10 cellular contexts compared by ENCODE assay signal in the genomic region with DNA sequence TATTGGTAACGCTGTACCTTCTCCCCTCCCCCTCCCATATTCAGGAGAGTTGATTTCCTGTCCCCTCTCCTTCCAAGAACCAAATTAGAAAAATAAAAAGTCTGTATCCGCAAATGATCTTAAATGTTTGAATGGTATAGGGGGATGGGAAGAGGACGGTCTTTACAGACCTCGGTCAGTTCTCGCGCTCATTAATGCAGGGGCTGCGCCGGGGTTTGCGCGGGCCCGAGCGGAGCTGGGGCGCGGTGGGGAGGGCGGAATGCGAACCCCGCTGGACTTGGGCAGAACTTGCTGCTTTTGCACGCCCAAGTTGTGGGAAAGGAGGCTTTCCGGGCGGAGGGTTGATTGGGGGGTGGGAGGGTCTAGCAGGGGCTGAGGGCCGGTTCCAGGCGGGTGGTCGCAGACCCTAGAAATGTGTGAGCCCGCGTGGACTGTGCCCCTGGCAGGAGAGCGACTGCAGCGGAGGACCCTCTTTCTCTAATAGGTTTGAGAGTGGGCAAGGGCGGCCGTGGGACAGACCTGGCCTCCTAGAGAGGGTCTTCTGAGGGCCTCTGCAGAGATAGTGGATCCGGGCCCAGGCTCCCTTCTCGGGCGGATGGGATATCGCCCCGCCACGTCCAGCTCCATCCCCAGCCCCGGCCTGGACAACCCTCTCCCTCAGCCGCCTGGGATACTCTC. TPM values are rescaled to one million over a fixed set of nuclear protein-coding genes. Genes with fewer than 3 reads are reported as not detected.
A peak's percentile ranks its signal among the peaks of the same experiment; 100 is the strongest.
DNase-seq lines count a peak whose midpoint lies in the region; ATAC-seq, FAIRE-seq and TF ChIP-seq lines count a peak whose summit lies in the region.
"Had no signal": no experiment of that assay in that cellular context is flagged by ENCODE, and none has a peak within 500 bp of the region (broad histone marks: within the 10 kb centered on the region; RNA-seq: fewer than 3 reads in every experiment).

No MANE protein-coding gene starts in this region.

- H3K9ac ChIP-seq in liver (ENCODE audit: low read depth in 1 of 2, low read length in 2 of 2) (peak overlapping the region; percentile 27 to 33), HepG2 (ENCODE audit: insufficient read depth, low read depth, low read length) (no peak overlapping the region)

- WGBS in liver: 59% methylated on average over 37 of the region's 37 CpGs
- WGBS in HepG2 (ENCODE audit: low lambda C conversion rate): 98% methylated on average over 33 of the region's 37 CpGs
- 62 to 65% methylated on average over 37 of the region's 37 CpGs for WGBS in aorta, 2 donors

- TF ChIP-seq EP300 in HepG2 (IDR thresholded peaks at IDR 0.05; ENCODE audit: low read depth in 2 of 2, low read length in 2 of 2) (no peak), HepG2 (CRISPR knock-in tag; IDR thresholded peaks at IDR 0.05; ENCODE audit: borderline replicate concordance) (no peak)

- peaks cover 58% of the 10 kb centered on the region for H3K36me3 Mint-ChIP-seq in nephron progenitor cell (ENCODE audit: low read depth)

- ATAC-seq in HepG2 (no peak), aorta (ENCODE audit: low FRiP score) (peak; percentile 36), HG03139 (IDR thresholded peaks at IDR 0.05; ENCODE audit: unreplicated experiment) (no peak)

- peaks cover under 1% of the 10 kb centered on the region; the same call in 1 of the 2 replicates for H4K20me1 ChIP-seq in HepG2 (ENCODE audit: insufficient read depth, low read length)

- H3K27ac ChIP-seq in liver (ENCODE audit: low read depth in 1 of 2, low read length in 2 of 2) (peak overlapping the region; percentile 53 to 73), HepG2 (ENCODE audit: extremely low read length, insufficient read depth, low read length) (no peak overlapping the region), aorta (ENCODE audit: low read depth in 1 of 2, low read length in 2 of 2) (peak overlapping the region in 1 of 2 donors; percentile 7)

- POLR2A ChIA-PET in HepG2 (lab: Yijun Ruan, JAX): no interaction called here

- H3K4me1 ChIP-seq in liver (ENCODE audit: control insufficient read depth in 4 of 4, insufficient read depth in 4 of 4, low read length in 3 of 4): peaks cover 7 to 37% (median 19%) of the 10 kb centered on the region in 4 donors
- peaks cover 43% of the 10 kb centered on the region for H3K4me1 ChIP-seq in HepG2 (ENCODE audit: insufficient read depth, low read length)
- H3K4me1 ChIP-seq in aorta (ENCODE audit: control insufficient read depth in 1 of 2, insufficient read depth in 2 of 2, low read length in 2 of 2): no peaks in the 10 kb centered on the region

- DNase-seq in HepG2 (ENCODE audit: low spot score): no peak
- DNase-seq in fibroblast of villous mesenchyme (ENCODE audit: low read depth): no peak
- peak; percentile 50 for DNase-seq in nephron progenitor cell
- DNase-seq in aorta: peak in 1 of 2 donors; percentile 77
- DNase-seq in NCI-H2029 (lab: John Stamatoyannopoulos, UW): no peak
- no peak for DNase-seq in SW480 (ENCODE audit: low spot score)
- DNase-seq: activated CD4-positive, CD25-positive, alpha-beta regulatory T cell had no signal

- H3K36me3 ChIP-seq in liver (ENCODE audit: control insufficient read depth in 4 of 4, insufficient read depth in 3 of 4, low read depth in 1 of 4, low read length in 3 of 4) (no peaks in the 10 kb centered on the region), HepG2 (replicated peaks in 1 of 2; ENCODE audit: control insufficient read depth in 1 of 2, insufficient read depth in 2 of 2, low read length in 2 of 2) (peaks cover 1 to 5% of the 10 kb centered on the region in 2 experiments; a peak in 3 of 5 replicates), aorta (ENCODE audit: control insufficient read depth in 1 of 2, insufficient read depth in 2 of 2, low read length in 1 of 2) (peaks cover 0 to 2% of the 10 kb centered on the region in 2 donors)

- peak overlapping the region; percentile 94 for H3K27ac Mint-ChIP-seq in nephron progenitor cell
- H3K27ac Mint-ChIP-seq: CD14-positive monocyte had no signal

- TF ChIP-seq RAD21 in liver (IDR thresholded peaks at IDR 0.05) (no peak), HepG2 (CRISPR knock-in tag; IDR thresholded peaks at IDR 0.05) (no peak)

- peaks cover 48% of the 10 kb centered on the region for H3K79me2 ChIP-seq in HepG2 (ENCODE audit: insufficient read depth, low read length)

- TF ChIP-seq CTCF in liver (IDR thresholded peaks at IDR 0.05; ENCODE audit: low read depth, low read length, missing input control) (no peak), HepG2 (CRISPR knock-in tag; IDR thresholded peaks at IDR 0.05) (no peak), fibroblast of villous mesenchyme (IDR thresholded peaks at IDR 0.05; ENCODE audit: insufficient read depth, low read depth, low read length) (no peak), nephron progenitor cell (IDR thresholded peaks at IDR 0.05) (no peak)

- no peak overlapping the region for H3K4me2 ChIP-seq in HepG2 (ENCODE audit: low read depth, low read length)

- peak overlapping the region; percentile 97 for H3K4me3 Mint-ChIP-seq in nephron progenitor cell

- CTCF ChIA-PET in HepG2 (lab: Yijun Ruan, JAX; ENCODE audit: low intra/inter-chr PET ratio, low total read pairs): no interaction called here

- peaks cover 10% of the 10 kb centered on the region for H3K27me3 Mint-ChIP-seq in nephron progenitor cell (ENCODE audit: low read depth, poor library complexity)

- TF ChIP-seq POLR2A in HepG2 (IDR thresholded peaks at IDR 0.05; ENCODE audit: insufficient read depth in 1 of 2, low read depth in 2 of 2, low read length in 2 of 2): no peak

- FAIRE-seq in HepG2 (lab: Jason Lieb, UNC): no peak

- H3K27me3 ChIP-seq in liver (ENCODE audit: control insufficient read depth in 4 of 4, insufficient read depth in 4 of 4, low read length in 3 of 4) (no peaks in the 10 kb centered on the region), HepG2 (ENCODE audit: control insufficient read depth in 1 of 2, insufficient read depth in 2 of 2, low read length in 2 of 2) (no peaks in the 10 kb centered on the region), aorta (ENCODE audit: control insufficient read depth in 1 of 2, insufficient read depth in 2 of 2, low read length in 1 of 2) (no peaks in the 10 kb centered on the region)

- H3K9me3 Mint-ChIP-seq in nephron progenitor cell: no peaks in the 10 kb centered on the region

- H3K4me3 ChIP-seq in liver (ENCODE audit: low read depth in 1 of 3, low read length in 3 of 3) (peak overlapping the region; percentile 30 to 81 (median 47)), HepG2 (replicated peaks in 1 of 3; ENCODE audit: insufficient read depth in 1 of 3, low read depth in 2 of 3, low read length in 3 of 3) (no peak overlapping the region), fibroblast of villous mesenchyme (ENCODE audit: low read depth, low read length) (peak overlapping the region; percentile 90), aorta (ENCODE audit: low read length in 2 of 2) (peak overlapping the region; percentile 70)

- in situ Hi-C loops in HepG2 (cut with HindIII; ENCODE audit: extremely low pct_ligation_motif_present, low pct_unique_long_range_greater_than_20kb): loop anchor here (10.0 to 25.0 kb wide), 4 partner anchors 579 to 1667 kb away; no protein-coding TSS in a partner anchor

- no peaks in the 10 kb centered on the region for H3K9me3 ChIP-seq in liver (ENCODE audit: control insufficient read depth in 4 of 4, low read length in 3 of 4)
- no peaks in the 10 kb centered on the region for H3K9me3 ChIP-seq in HepG2 (ENCODE audit: low read length)
- H3K9me3 ChIP-seq in aorta (ENCODE audit: control insufficient read depth, low read length): no peaks in the 10 kb centered on the region

- H3K4me1 Mint-ChIP-seq in nephron progenitor cell: peaks cover 92% of the 10 kb centered on the region

- intact Hi-C loops in HepG2 (cut with micrococcal nuclease; ENCODE audit: unreplicated experiment): no loop called here
- intact Hi-C loops in aorta (cut with DNase I): loop anchor here (5.0 to 10.0 kb wide), 7 partner anchors 893 to 1667 kb away; no protein-coding TSS in a partner anchor

- H2AFZ ChIP-seq in HepG2 (ENCODE audit: low read length): no peak overlapping the region

- BruUV-seq in HepG2 (replicated peaks; lab: Mats Ljungman, UMichigan): no TSS peak

TF ChIP-seq in liver, 16 proteins besides CTCF, POLR2A, EP300 and RAD21 (continues in another document):
- TF ChIP-seq JUND (IDR thresholded peaks at IDR 0.05) (no peak), TAF1 (conservative IDR thresholded peaks at IDR 0.05) (no peak)

TF ChIP-seq in HepG2, 621 proteins besides CTCF, POLR2A, EP300 and RAD21 (continues in another document):
- TF ChIP-seq SAP130 (CRISPR knock-in tag; IDR thresholded peaks at IDR 0.05; ENCODE audit: low read depth) (no peak), NCOA5 (CRISPR knock-in tag; IDR thresholded peaks at IDR 0.05) (no peak), SIX1 (CRISPR knock-in tag; IDR thresholded peaks at IDR 0.05; ENCODE audit: borderline replicate concordance) (no peak), MLLT10 (CRISPR knock-in tag; IDR thresholded peaks at IDR 0.05) (no peak), SATB2 (CRISPR knock-in tag; IDR thresholded peaks at IDR 0.05) (no peak)

RNA-seq across cellular contexts. Expression of a gene that starts 11.1 kb away (rescaled TPM):
- 1 to 10 TPM; 5.9 to 6.4 TPM for total RNA-seq in liver
- polyA plus RNA-seq in liver: 10 to 100 TPM; 12.0 to 22.4 TPM
- total RNA-seq in HepG2 (2016; rRNA removed; fragmentation: Illumina TruSeq; extraction: Trizol): 3.5 and 5.0 TPM in 2 replicates
- total RNA-seq in HepG2 (2016; cell fraction: cytosol; rRNA removed; fragmentation: Illumina TruSeq; extraction: Trizol; ENCODE audit: low read depth): 0.61 and 0.79 TPM in 2 replicates
- total RNA-seq in HepG2 (2016; cell fraction: insoluble cytoplasmic fraction; rRNA removed; fragmentation: Illumina TruSeq; extraction: Trizol): 3.8 and 4.3 TPM in 2 replicates
- total RNA-seq in HepG2 (2016; cell fraction: membrane; rRNA removed; fragmentation: Illumina TruSeq; extraction: Trizol): 2.4 and 2.8 TPM in 2 replicates
- total RNA-seq in HepG2 (2016; cell fraction: nucleus; rRNA removed; fragmentation: Illumina TruSeq; extraction: Trizol): 8.2 and 8.4 TPM in 2 replicates
- 4.0 and 4.7 TPM in 2 replicates for polyA plus RNA-seq in HepG2 (2011; rRNA removed)
- polyA plus RNA-seq in HepG2 (2011; cell fraction: cytosol; rRNA removed): 3.5 and 3.6 TPM in 2 replicates
- 13.5 and 15.0 TPM in 2 replicates for polyA plus RNA-seq in HepG2 (2011; cell fraction: nucleus; rRNA removed)
- polyA plus RNA-seq in HepG2 (2012): 20.1 and 28.6 TPM in 2 replicates
- polyA plus RNA-seq in HepG2 (2016; cell fraction: cytosol; fragmentation: Illumina TruSeq; extraction: Trizol; ENCODE audit: low read depth): 0.70 TPM in 2 replicates
- 14.4 and 16.5 TPM in 2 replicates for polyA plus RNA-seq in HepG2 (2016; cell fraction: insoluble cytoplasmic fraction; fragmentation: Illumina TruSeq; extraction: Trizol; ENCODE audit: low read depth)
- 3.3 and 3.6 TPM in 2 replicates for polyA plus RNA-seq in HepG2 (2016; cell fraction: membrane; fragmentation: Illumina TruSeq; extraction: Trizol; ENCODE audit: low read depth)
- 27.1 and 27.3 TPM in 2 replicates for polyA plus RNA-seq in HepG2 (2016; cell fraction: nucleus; fragmentation: Illumina TruSeq; extraction: Trizol; ENCODE audit: insufficient read depth, low read depth)
- 15.2 and 51.3 TPM in 2 replicates for polyA minus RNA-seq in HepG2 (2011; rRNA and poly(A)+ RNA removed; ENCODE audit: low replicate concordance)
- polyA minus RNA-seq in HepG2 (2011; cell fraction: cytosol; rRNA and poly(A)+ RNA removed): 6.7 and 11.9 TPM in 2 replicates
- polyA minus RNA-seq in HepG2 (2011; cell fraction: nucleus; rRNA and poly(A)+ RNA removed): 11.7 and 14.2 TPM in 2 replicates
- 73.1 and 96.3 TPM in 2 replicates for total RNA-seq in fibroblast of villous mesenchyme
- total RNA-seq in aorta: 100 to 1,000 TPM; 102 to 132 TPM
- 100 to 1,000 TPM in 1 of 2 donors, 10 to 100 TPM in 1; 26.0 to 115 TPM for polyA plus RNA-seq in aorta
- polyA plus RNA-seq: CD14-positive monocyte had no signal

Comparison
In these comparisons a context has a peak if more than half of its experiments do, and no peak if none do; other contexts are left out.
1. H3K4me3 ChIP-seq: peak in liver (3 of 3), fibroblast of villous mesenchyme (single experiment) and aorta (2 of 2); none in HepG2 (0 of 3).